In genomic region chr22:19494676-19495173, GRCh38 we compare ENCODE assay signal across 37 cellular contexts. TPM values are rescaled to one million over a fixed set of nuclear protein-coding genes. Genes with fewer than 3 reads are reported as not detected.
"Had no signal": no experiment of that assay in that cellular context is flagged by ENCODE, and none has a peak within 500 bp of the region (broad histone marks: within the 10 kb centered on the region; RNA-seq: fewer than 3 reads in every experiment).

No MANE protein-coding gene starts in this region.

- H3K9me3 ChIP-seq: MG63 had no signal

- H3K9ac ChIP-seq: KMS-11 had no signal

- DNase-seq: Karpas-422, Kasumi-1, MG63, MM.1S, MV-4-11, NCI-H1048, NCI-H1092, NCI-H1092 treated with DMSO at 0.1 percent for 48 hours, NCI-H1105, NCI-H1105 treated with DMSO at 0.1 percent for 48 hours, NCI-H1417, NCI-H1417 treated with DMSO at 0.1 percent for 48 hours, NCI-H1436, NCI-H1436 treated with DMSO at 0.1 percent for 48 hours, NCI-H146, NCI-H1694, NCI-H1694 treated with DMSO at 0.1 percent for 48 hours, NCI-H187, NCI-H187 treated with DMSO at 0.1 percent for 48 hours, NCI-H1930, NCI-H2029, NCI-H2029 treated with DMSO at 0.1 percent for 48 hours, NCI-H2081 treated with DMSO at 0.1 percent for 48 hours, NCI-H2107, NCI-H2171, NCI-H2171 treated with DMSO at 0.1 percent for 48 hours, NCI-H2227 treated with DMSO at 0.1 percent for 48 hours, NCI-H226, NCI-H345, NCI-H446, NCI-H446 treated with DMSO at 0.1 percent for 48 hours, NCI-H510A, NCI-H510A treated with DMSO at 0.1 percent for 48 hours had no signal

- H3K27ac ChIP-seq: KMS-11 had no signal

- H3K4me2 ChIP-seq: KMS-11 had no signal

- H3K4me3 ChIP-seq: MG63 had no signal

- H3K27me3 ChIP-seq: MG63 had no signal

RNA-seq across cellular contexts. Expression of gene CLDN5, which starts 29.5 kb away (rescaled TPM):
- total RNA-seq: M059J, MCF 10A, NCI-H460 had no signal
